In genomic region chr12:3777206-3777809, GRCh38 we compare ENCODE assay signal across 8 cellular contexts. TPM values are rescaled to one million over a fixed set of nuclear protein-coding genes. Genes with fewer than 3 reads are reported as not detected.
DNase-seq lines count a peak whose midpoint lies in the region; ATAC-seq and TF ChIP-seq lines count a peak whose summit lies in the region.

No MANE protein-coding gene starts in this region.

- peak; percentile 70 for TF ChIP-seq CTCF in natural killer cell (IDR thresholded peaks at IDR 0.05)

- H3K4me1 Mint-ChIP-seq in natural killer cell = no peaks in the 10 kb centered on the region
- H3K4me1 Mint-ChIP-seq in activated naive CD4-positive, alpha-beta T cell treated with anti-CD3 and anti-CD28 coated beads, Interleukin-2, amount 10 ng/mL, durations not matched to agents 7 days and 5 days = peaks cover 7% of the 10 kb centered on the region

- CTCF ChIA-PET in activated naive CD4-positive, alpha-beta T cell treated with anti-CD3 and anti-CD28 coated beads, Interleukin-2, amount 10 ng/mL, durations not matched to agents 7 days and 5 days (lab: Charles Lee) = interaction anchor here (0.8 to 2.3 kb wide), 13 partner anchors 14 to 477 kb away, joined by 3 to 36 read pairs (median 4); partner anchors contain the start of gene CRACR2A

- ATAC-seq in esophagus mucosa (peak; percentile 72), natural killer cell (peak in 2 of 3 donors; percentile 55 to 66), GM21576 (IDR thresholded peaks at IDR 0.05; ENCODE audit: unreplicated experiment) (no peak)

- peaks cover 0 to 2% of the 10 kb centered on the region in 2 donors for H3K27me3 Mint-ChIP-seq in natural killer cell (ENCODE audit: low read depth in 2 of 2)
- H3K27me3 Mint-ChIP-seq in activated naive CD4-positive, alpha-beta T cell treated with anti-CD3 and anti-CD28 coated beads, Interleukin-2, amount 10 ng/mL, durations not matched to agents 7 days and 5 days = no peaks in the 10 kb centered on the region

- H3K36me3 Mint-ChIP-seq in natural killer cell = no peaks in the 10 kb centered on the region
- H3K36me3 Mint-ChIP-seq in activated naive CD4-positive, alpha-beta T cell treated with anti-CD3 and anti-CD28 coated beads, Interleukin-2, amount 10 ng/mL, durations not matched to agents 7 days and 5 days = no peaks in the 10 kb centered on the region

- DNase-seq in Daoy (ENCODE audit: low read depth) (peak; percentile 38), KG1 (lab: John Stamatoyannopoulos, UW) (peak; percentile 9), RKO (ENCODE audit: low spot score) (peak; percentile 52), natural killer cell (no peak), occipital lobe (lab: John Stamatoyannopoulos, UW) (no peak)
- no peak for DNase-seq in activated naive CD4-positive, alpha-beta T cell treated with anti-CD3 and anti-CD28 coated beads, Interleukin-2, amount 10 ng/mL, durations not matched to agents 7 days and 5 days

- H3K4me3 Mint-ChIP-seq in natural killer cell = no peak overlapping the region
- H3K4me3 Mint-ChIP-seq in activated naive CD4-positive, alpha-beta T cell treated with anti-CD3 and anti-CD28 coated beads, Interleukin-2, amount 10 ng/mL, durations not matched to agents 7 days and 5 days = no peak overlapping the region

- H3K9me3 Mint-ChIP-seq in natural killer cell = no peaks in the 10 kb centered on the region
- no peaks in the 10 kb centered on the region for H3K9me3 Mint-ChIP-seq in activated naive CD4-positive, alpha-beta T cell treated with anti-CD3 and anti-CD28 coated beads, Interleukin-2, amount 10 ng/mL, durations not matched to agents 7 days and 5 days

- H3K27ac Mint-ChIP-seq in natural killer cell = no peak overlapping the region
- no peak overlapping the region for H3K27ac Mint-ChIP-seq in activated naive CD4-positive, alpha-beta T cell treated with anti-CD3 and anti-CD28 coated beads, Interleukin-2, amount 10 ng/mL, durations not matched to agents 7 days and 5 days

- intact Hi-C loops in natural killer cell (cut with micrococcal nuclease) = loop anchor here (1.0 kb wide), 2 partner anchors 122 to 477 kb away; no protein-coding TSS in a partner anchor

RNA-seq across cellular contexts. Expression of gene CRACR2A, which starts 24.4 kb away (rescaled TPM):
- 7.4 and 11.5 TPM in 2 replicates for total RNA-seq in Daoy (2014; rRNA removed; shearing (Covaris generic))
- total RNA-seq in esophagus mucosa = 3.0 TPM
- total RNA-seq in natural killer cell = 10 to 100 TPM; 59.8 to 94.4 (median 80.5) TPM
- 1.1 TPM for total RNA-seq in occipital lobe

Comparison
In these comparisons a context has a peak if more than half of its experiments do, and no peak if none do; other contexts are left out.
1. DNase-seq: peak in Daoy (single experiment), KG1 (single experiment) and RKO (single experiment); none in natural killer cell (single experiment), activated naive CD4-positive, alpha-beta T cell treated with anti-CD3 and anti-CD28 coated beads, Interleukin-2, amount 10 ng/mL, durations not matched to agents 7 days and 5 days (single experiment) and occipital lobe (single experiment).